ENCODE assay signal across 1 cellular context in the genomic region with DNA sequence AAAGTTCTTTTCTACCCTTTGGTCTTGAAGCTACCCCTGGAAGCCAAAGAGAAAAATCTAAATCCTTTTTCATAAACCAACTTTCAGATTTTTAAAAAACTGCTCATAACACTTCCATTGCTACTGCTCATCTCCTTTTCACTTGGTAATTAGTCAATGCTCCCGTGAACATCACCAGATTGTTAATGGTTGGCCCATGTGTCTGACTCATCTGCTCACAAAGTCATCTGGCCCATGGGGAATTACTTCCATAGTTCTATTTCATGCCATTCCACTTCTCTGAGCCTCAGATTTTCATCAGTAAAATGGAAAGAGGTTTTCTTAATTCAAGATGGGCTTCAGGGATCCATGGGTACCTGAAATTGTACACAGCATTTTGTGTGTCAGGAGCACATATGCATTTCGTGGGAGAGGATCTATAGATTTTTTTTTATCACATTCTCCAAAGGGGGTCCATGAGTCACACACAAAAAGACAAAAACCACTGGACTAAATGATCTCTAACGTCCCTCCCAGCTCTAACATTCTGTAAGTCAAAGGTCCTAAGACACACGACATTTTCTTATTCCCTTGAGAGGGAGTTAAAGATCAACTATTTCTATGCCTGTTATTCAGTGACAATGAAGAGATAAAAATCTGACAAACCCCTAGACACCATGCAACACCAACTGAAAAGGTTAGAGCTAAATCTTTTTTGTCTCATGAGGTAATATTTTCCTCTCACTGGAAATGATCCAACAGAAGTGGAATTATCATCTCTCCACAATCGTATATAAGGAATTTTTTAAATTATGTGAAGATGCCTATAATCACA.
TF ChIP-seq lines count a peak whose summit lies in the region.

No MANE protein-coding gene starts in this region.

TF ChIP-seq in WTC11, 78 proteins besides CTCF, POLR2A, EP300 and RAD21 (continued from another document):
- no peak for TF ChIP-seq IRF1 (CRISPR knock-in tag; IDR thresholded peaks at IDR 0.05)
TF ChIP-seq in WTC11: peak in this region for 0.
